8 cellular contexts compared by ENCODE assay signal in genomic region chr17:63772801-63773271, GRCh38. TPM values are rescaled to one million over a fixed set of nuclear protein-coding genes. Genes with fewer than 3 reads are reported as not detected.
DNase-seq lines count a peak whose midpoint lies in the region; ATAC-seq, FAIRE-seq and TF ChIP-seq lines count a peak whose summit lies in the region.

No MANE protein-coding gene starts in this region.

- peak overlapping the region; percentile 95 for H3K9ac ChIP-seq in keratinocyte (ENCODE audit: control insufficient read depth, extremely low read depth, insufficient read depth, low read length)

- H4K20me1 ChIP-seq in keratinocyte (ENCODE audit: control insufficient read depth, extremely low read depth, insufficient read depth, low read length), result peaks cover 7% of the 10 kb centered on the region

- no peak for DNase-seq in CD8-positive, alpha-beta T cell
- DNase-seq in KBM-7 (peak; percentile 39), ascending aorta (ENCODE audit: low spot score in 2 of 2) (no peak), keratinocyte (ENCODE audit: low read depth, low spot score) (no peak), substantia nigra (lab: John Stamatoyannopoulos, UW) (no peak), NCI-H187 treated with DMSO at 0.1 percent for 48 hours (lab: John Stamatoyannopoulos, UW) (no peak), amygdala (lab: John Stamatoyannopoulos, UW) (no peak)

- no peaks in the 10 kb centered on the region for H3K27me3 Mint-ChIP-seq in CD8-positive, alpha-beta T cell (ENCODE audit: low read depth)

- H3K4me1 Mint-ChIP-seq in CD8-positive, alpha-beta T cell (ENCODE audit: low read depth), result peaks cover 58% of the 10 kb centered on the region

- H2AFZ ChIP-seq in keratinocyte (ENCODE audit: control insufficient read depth, low read length), result peak overlapping the region; percentile 71

- H3K36me3 ChIP-seq in CD8-positive, alpha-beta T cell (ENCODE audit: insufficient read depth, low read length), result no peaks in the 10 kb centered on the region
- H3K36me3 ChIP-seq in ascending aorta (peaks cover 5 to 6% of the 10 kb centered on the region in 2 donors), keratinocyte (ENCODE audit: control insufficient read depth in 2 of 2, extremely low read depth in 1 of 2, insufficient read depth in 2 of 2, low read length in 2 of 2) (peaks cover 2 to 16% of the 10 kb centered on the region in 2 experiments)

- H3K4me3 ChIP-seq in CD8-positive, alpha-beta T cell (ENCODE audit: low read depth, low read length), result peak overlapping the region; percentile 84
- peak overlapping the region; percentile 89 to 97 for H3K4me3 ChIP-seq in ascending aorta
- peak overlapping the region; percentile 91 to 95 (median 93) for H3K4me3 ChIP-seq in keratinocyte (ENCODE audit: control insufficient read depth in 2 of 3, extremely low read depth in 1 of 3, insufficient read depth in 2 of 3, low read depth in 1 of 3, low read length in 3 of 3)

- H3K4me2 ChIP-seq in keratinocyte (ENCODE audit: control insufficient read depth, extremely low read depth, insufficient read depth, low read depth, low read length), result peak overlapping the region; percentile 95

- CTCF ChIA-PET in CD8-positive, alpha-beta T cell (lab: Charles Lee), result interaction anchor here (1.4 to 3.7 kb wide), 4 partner anchors 10 to 75 kb away, joined by 3 to 20 read pairs (median 4); no protein-coding TSS in a partner anchor

- no peaks in the 10 kb centered on the region for H3K27me3 ChIP-seq in CD8-positive, alpha-beta T cell (ENCODE audit: insufficient read depth, low read length)
- no peaks in the 10 kb centered on the region for H3K27me3 ChIP-seq in ascending aorta
- H3K27me3 ChIP-seq in keratinocyte (ENCODE audit: control insufficient read depth, extremely low read depth, insufficient read depth, low read length), result no peaks in the 10 kb centered on the region

- no peaks in the 10 kb centered on the region for H3K9me3 Mint-ChIP-seq in CD8-positive, alpha-beta T cell

- no peak for ATAC-seq in CD8-positive, alpha-beta T cell
- ATAC-seq in GM18909 (IDR thresholded peaks at IDR 0.05; ENCODE audit: poor library complexity, unreplicated experiment), result no peak

- H3K27ac Mint-ChIP-seq in CD8-positive, alpha-beta T cell, result peak overlapping the region; percentile 98

- intact Hi-C loops in CD8-positive, alpha-beta T cell (cut with DNase I, micrococcal nuclease), result loop anchor here (1.0 to 5.0 kb wide), 12 partner anchors 32 to 806 kb away; partner anchors contain the start of genes MAP3K3 (in 2 of the 2), STRADA (in 2 of the 2), CEP95 (in 1 of the 2) and DDX5 (in 1 of the 2)
- intact Hi-C loops in ascending aorta (cut with DNase I), result loop anchor here (1.0 to 2.0 kb wide), 6 partner anchors 32 to 734 kb away; partner anchors contain the start of genes CEP95, DDX5, FTSJ3 and LIMD2

- H3K79me2 ChIP-seq in keratinocyte (ENCODE audit: control insufficient read depth, insufficient read depth, low read length), result peaks cover 89% of the 10 kb centered on the region

- dilution Hi-C loops in keratinocyte (cut with MboI; ENCODE audit: extremely low pct_ligation_motif_present, low sequenced_read_pairs), result no loop called here

- H3K4me1 ChIP-seq in CD8-positive, alpha-beta T cell (ENCODE audit: insufficient read depth, low read length), result peaks cover 42% of the 10 kb centered on the region
- H3K4me1 ChIP-seq in ascending aorta (peaks cover 4 to 25% of the 10 kb centered on the region in 2 donors), keratinocyte (ENCODE audit: control insufficient read depth, extremely low read depth, insufficient read depth, low read length) (peaks cover 25% of the 10 kb centered on the region)

- no peaks in the 10 kb centered on the region for H3K9me3 ChIP-seq in CD8-positive, alpha-beta T cell (ENCODE audit: low read length)
- no peaks in the 10 kb centered on the region for H3K9me3 ChIP-seq in ascending aorta
- no peaks in the 10 kb centered on the region for H3K9me3 ChIP-seq in keratinocyte (ENCODE audit: control insufficient read depth, low read depth, low read length)

- no peaks in the 10 kb centered on the region for H3K9me1 ChIP-seq in keratinocyte (ENCODE audit: control insufficient read depth, extremely low read depth, insufficient read depth, low read length)

- H3K36me3 Mint-ChIP-seq in CD8-positive, alpha-beta T cell, result peaks cover 42% of the 10 kb centered on the region

- no peak for FAIRE-seq in keratinocyte (lab: Jason Lieb, UNC)

- H3K27ac ChIP-seq in CD8-positive, alpha-beta T cell (ENCODE audit: low read depth, low read length), result peak overlapping the region; percentile 86
- H3K27ac ChIP-seq in ascending aorta, result peak overlapping the region; percentile 97 to 98
- H3K27ac ChIP-seq in keratinocyte (ENCODE audit: control insufficient read depth, insufficient read depth, low read length), result peak overlapping the region; percentile 99
- H3K27ac ChIP-seq in substantia nigra (ENCODE audit: low read depth, low read length, poor library complexity, severe bottlenecking), result peak overlapping the region; percentile 93

- H3K4me3 Mint-ChIP-seq in CD8-positive, alpha-beta T cell, result peak overlapping the region; percentile 97

- TF ChIP-seq CTCF in CD8-positive, alpha-beta T cell (IDR thresholded peaks at IDR 0.05), result no peak
- no peak for TF ChIP-seq CTCF in ascending aorta (IDR thresholded peaks at IDR 0.05)
- no peak for TF ChIP-seq CTCF in keratinocyte (optimal IDR thresholded peaks at IDR 0.05 in 1 of 3, IDR thresholded peaks at IDR 0.05 in 1 of 3, conservative IDR thresholded peaks at IDR 0.05 in 1 of 3; ENCODE audit: extremely low read depth in 1 of 3, insufficient read depth in 2 of 3, low read length in 3 of 3)

- in situ Hi-C loops in KBM-7 (cut with MboI; ENCODE audit: low pct_unique_long_range_greater_than_20kb, low sequenced_read_pairs), result no loop called here

- POLR2A ChIA-PET in CD8-positive, alpha-beta T cell (lab: Charles Lee), result interaction anchor here (0.8 to 6.2 kb wide), 23 partner anchors 8 to 734 kb away, joined by 3 to 149 read pairs (median 6); partner anchors contain the start of genes CEP95, DDX5, ERN1 and FTSJ3

RNA-seq across cellular contexts. Expression of gene CCDC47, which starts 0.6 kb away (rescaled TPM):
- 10 to 100 TPM; 33.1 to 34.6 TPM for total RNA-seq in CD8-positive, alpha-beta T cell
- total RNA-seq in ascending aorta, result 76.2 TPM
- polyA plus RNA-seq in keratinocyte, result 56.5 to 86.4 TPM (median 73.6 TPM) in 3 replicates
- 179 TPM for polyA plus RNA-seq in keratinocyte (2011; ENCODE audit: low read depth)
- 22.8 and 38.7 TPM in 2 replicates for polyA plus RNA-seq in keratinocyte (2011; cell fraction: cytosol; rRNA removed)
- 113 and 159 TPM in 2 replicates for polyA plus RNA-seq in keratinocyte (2011; cell fraction: nucleus; rRNA removed)
- polyA plus RNA-seq in keratinocyte (2012; ENCODE audit: low replicate concordance), result 68.3 and 69.3 TPM in 2 replicates
- polyA minus RNA-seq in keratinocyte, result 30.4 to 78.8 TPM (median 48.3 TPM) in 3 replicates
- 34.0 TPM for polyA minus RNA-seq in keratinocyte (2011; cell fraction: cytosol; rRNA and poly(A)+ RNA removed)
- 81.0 and 137 TPM in 2 replicates for polyA minus RNA-seq in keratinocyte (2011; cell fraction: nucleus; rRNA and poly(A)+ RNA removed)

RNA-seq across cellular contexts. Expression of gene DDX42, which starts 1.1 kb away (rescaled TPM):
- 10 to 100 TPM; 71.5 to 74.1 TPM for total RNA-seq in CD8-positive, alpha-beta T cell
- 37.5 TPM for total RNA-seq in ascending aorta
- polyA plus RNA-seq in keratinocyte, result 74.8 to 116 TPM (median 86.2 TPM) in 3 replicates
- 74.2 TPM for polyA plus RNA-seq in keratinocyte (2011; ENCODE audit: low read depth)
- polyA plus RNA-seq in keratinocyte (2011; cell fraction: cytosol; rRNA removed), result 48.2 and 63.9 TPM in 2 replicates
- 277 and 324 TPM in 2 replicates for polyA plus RNA-seq in keratinocyte (2011; cell fraction: nucleus; rRNA removed)
- polyA plus RNA-seq in keratinocyte (2012; ENCODE audit: low replicate concordance), result 40.9 and 67.4 TPM in 2 replicates
- polyA minus RNA-seq in keratinocyte, result 38.2 to 89.4 TPM (median 41.3 TPM) in 3 replicates
- 45.7 TPM for polyA minus RNA-seq in keratinocyte (2011; cell fraction: cytosol; rRNA and poly(A)+ RNA removed)
- polyA minus RNA-seq in keratinocyte (2011; cell fraction: nucleus; rRNA and poly(A)+ RNA removed), result 64.8 and 154 TPM in 2 replicates

RNA-seq across cellular contexts. Expression of gene STRADA, which starts 31.2 kb away (rescaled TPM):
- total RNA-seq in CD8-positive, alpha-beta T cell, result 10 to 100 TPM; 54.7 to 63.6 TPM
- 3.2 TPM for total RNA-seq in ascending aorta
- polyA plus RNA-seq in keratinocyte, result 25.9 to 29.0 TPM (median 26.3 TPM) in 3 replicates
- 28.3 TPM for polyA plus RNA-seq in keratinocyte (2011; ENCODE audit: low read depth)
- 21.8 and 29.0 TPM in 2 replicates for polyA plus RNA-seq in keratinocyte (2011; cell fraction: cytosol; rRNA removed)
- 65.4 and 84.0 TPM in 2 replicates for polyA plus RNA-seq in keratinocyte (2011; cell fraction: nucleus; rRNA removed)
- 20.1 and 20.8 TPM in 2 replicates for polyA plus RNA-seq in keratinocyte (2012; ENCODE audit: low replicate concordance)
- polyA minus RNA-seq in keratinocyte, result 30.6 to 46.1 TPM (median 33.6 TPM) in 3 replicates
- 11.5 TPM for polyA minus RNA-seq in keratinocyte (2011; cell fraction: cytosol; rRNA and poly(A)+ RNA removed)
- 24.5 and 48.1 TPM in 2 replicates for polyA minus RNA-seq in keratinocyte (2011; cell fraction: nucleus; rRNA and poly(A)+ RNA removed)

RNA-seq across cellular contexts. Expression of gene PSMC5, which starts 54.4 kb away (rescaled TPM):
- 10 to 100 TPM; 88.5 to 90.3 TPM for total RNA-seq in CD8-positive, alpha-beta T cell
- 83.7 TPM for total RNA-seq in ascending aorta
- 111 to 208 TPM (median 141 TPM) in 3 replicates for polyA plus RNA-seq in keratinocyte
- 130 TPM for polyA plus RNA-seq in keratinocyte (2011; ENCODE audit: low read depth)
- polyA plus RNA-seq in keratinocyte (2011; cell fraction: cytosol; rRNA removed), result 141 and 155 TPM in 2 replicates
- polyA plus RNA-seq in keratinocyte (2011; cell fraction: nucleus; rRNA removed), result 115 TPM in 2 replicates
- polyA plus RNA-seq in keratinocyte (2012; ENCODE audit: low replicate concordance), result 93.3 and 143 TPM in 2 replicates
- 71.5 to 165 TPM (median 143 TPM) in 3 replicates for polyA minus RNA-seq in keratinocyte
- 100 TPM for polyA minus RNA-seq in keratinocyte (2011; cell fraction: cytosol; rRNA and poly(A)+ RNA removed)
- polyA minus RNA-seq in keratinocyte (2011; cell fraction: nucleus; rRNA and poly(A)+ RNA removed), result 36.1 and 56.9 TPM in 2 replicates

RNA-seq across cellular contexts. Expression of gene FTSJ3, which starts 54.6 kb away (rescaled TPM):
- 10 to 100 TPM; 60.0 to 70.3 TPM for total RNA-seq in CD8-positive, alpha-beta T cell
- 18.2 TPM for total RNA-seq in ascending aorta
- 35.4 to 48.5 TPM (median 43.7 TPM) in 3 replicates for polyA plus RNA-seq in keratinocyte
- polyA plus RNA-seq in keratinocyte (2011; ENCODE audit: low read depth), result 22.7 TPM
- 26.8 and 31.6 TPM in 2 replicates for polyA plus RNA-seq in keratinocyte (2011; cell fraction: cytosol; rRNA removed)
- 65.6 and 77.0 TPM in 2 replicates for polyA plus RNA-seq in keratinocyte (2011; cell fraction: nucleus; rRNA removed)
- polyA plus RNA-seq in keratinocyte (2012; ENCODE audit: low replicate concordance), result 19.0 and 39.7 TPM in 2 replicates
- 41.5 to 50.2 TPM (median 46.3 TPM) in 3 replicates for polyA minus RNA-seq in keratinocyte
- polyA minus RNA-seq in keratinocyte (2011; cell fraction: cytosol; rRNA and poly(A)+ RNA removed), result 18.6 TPM
- polyA minus RNA-seq in keratinocyte (2011; cell fraction: nucleus; rRNA and poly(A)+ RNA removed), result 45.5 and 50.7 TPM in 2 replicates

Comparison
In these comparisons a context has a peak if more than half of its experiments do, and no peak if none do; other contexts are left out.
1. RNA of gene STRADA, which starts 31.2 kb away (total RNA-seq): 54.7 to 63.6 TPM in CD8-positive, alpha-beta T cell; 3.2 TPM in ascending aorta (single experiment); every median in the first group is over 10 times any median in the second.
2. Peak in every context shown above with its lines, with median percentiles within 50 percentile points of each other: H3K27ac ChIP-seq and H3K4me3 ChIP-seq.